Comparison of ENCODE assay signal across 28 cellular contexts in genomic region chr10:66982792-66983481, GRCh38. TPM values are rescaled to one million over a fixed set of nuclear protein-coding genes. Genes with fewer than 3 reads are reported as not detected.
DNase-seq lines count a peak whose midpoint lies in the region; ATAC-seq and TF ChIP-seq lines count a peak whose summit lies in the region.
"Had no signal": no experiment of that assay in that cellular context is flagged by ENCODE, and none has a peak within 500 bp of the region (broad histone marks: within the 10 kb centered on the region; RNA-seq: fewer than 3 reads in every experiment).

No MANE protein-coding gene starts in this region.

- H3K4me1 ChIP-seq in testis, result peaks cover 4% of the 10 kb centered on the region
- H3K4me1 ChIP-seq: adrenal gland, HAP-1, prostate gland had no signal

- H3K4me1 Mint-ChIP-seq in activated naive CD8-positive, alpha-beta T cell treated with anti-CD3 and anti-CD28 coated beads, Interleukin-2, amount 50 U/mL, for 24 hours, result no peaks in the 10 kb centered on the region

- 36 to 45% methylated on average over 6 of the region's 6 CpGs for WGBS in testis, 2 donors

- H3K27me3 ChIP-seq in testis, result no peaks in the 10 kb centered on the region
- H3K27me3 ChIP-seq: adrenal gland had no signal

- no peak overlapping the region for H3K27ac ChIP-seq in testis
- H3K27ac ChIP-seq: adrenal gland, prostate gland, skin epidermis had no signal

- no peak overlapping the region for H3K4me3 ChIP-seq in testis
- H3K4me3 ChIP-seq: adrenal gland, HAP-1, prostate gland, skin epidermis had no signal

- H3K9me3 Mint-ChIP-seq in activated naive CD8-positive, alpha-beta T cell treated with anti-CD3 and anti-CD28 coated beads, Interleukin-2, amount 50 U/mL, for 24 hours, result peaks cover 5% of the 10 kb centered on the region
- H3K9me3 Mint-ChIP-seq: activated CD4-positive, alpha-beta memory T cell treated with anti-CD3 and anti-CD28 coated beads for 36 hours; CD4-positive, alpha-beta T cell; nephron; stimulated activated memory B cell treated with anti-CD40 and anti-IgM and Interleukin-4, amounts not matched to agents 10 μg/mL and 1 μg/mL and 100 μg/mL, for 72 hours had no signal

- in situ Hi-C loops in SK-MEL-5 (cut with HindIII; ENCODE audit: low pct_unique_long_range_greater_than_20kb, low sequenced_read_pairs), result no loop called here

- H3K27me3 Mint-ChIP-seq in activated naive CD8-positive, alpha-beta T cell treated with anti-CD3 and anti-CD28 coated beads, Interleukin-2, amount 50 U/mL, for 24 hours, result peaks cover 2% of the 10 kb centered on the region
- H3K27me3 Mint-ChIP-seq: activated CD4-positive, alpha-beta memory T cell treated with anti-CD3 and anti-CD28 coated beads for 36 hours; CD4-positive, alpha-beta T cell; dendritic cell treated with granulocyte-macrophage colony-stimulating factor and Interleukin-4, amounts not matched to agents 40 ng/mL and 50 ng/mL, for 4 days; stimulated activated memory B cell treated with anti-CD40 and anti-IgM and Interleukin-4, amounts not matched to agents 10 μg/mL and 1 μg/mL and 100 μg/mL, for 72 hours had no signal

- intact Hi-C loops in head of caudate nucleus (cut with DNase I) (no loop called here), testis (cut with DNase I; ENCODE audit: low total_unique reads) (no loop called here)

- no peak for TF ChIP-seq POLR2A in testis (IDR thresholded peaks at IDR 0.05)

- H3K4me3 Mint-ChIP-seq in activated naive CD8-positive, alpha-beta T cell treated with anti-CD3 and anti-CD28 coated beads, Interleukin-2, amount 50 U/mL, for 24 hours, result no peak overlapping the region
- H3K4me3 Mint-ChIP-seq: activated CD4-positive, alpha-beta memory T cell treated with anti-CD3 and anti-CD28 coated beads for 36 hours; CD4-positive, alpha-beta T cell; dendritic cell treated with granulocyte-macrophage colony-stimulating factor and Interleukin-4, amounts not matched to agents 40 ng/mL and 50 ng/mL, for 4 days; nephron; stimulated activated memory B cell treated with anti-CD40 and anti-IgM and Interleukin-4, amounts not matched to agents 10 μg/mL and 1 μg/mL and 100 μg/mL, for 72 hours had no signal

- DNase-seq in NCI-H2227 treated with DMSO at 0.1 percent for 48 hours (lab: John Stamatoyannopoulos, UW) (peak; percentile 53), SK-MEL-5 (ENCODE audit: low read depth, low spot score) (peak; percentile 0), head of caudate nucleus (peak in 37 of 42 donors; percentile 12 to 68 (median 39)), testis (peak; percentile 32), putamen (ENCODE audit: low spot score) (no peak)
- no peak for DNase-seq in activated naive CD8-positive, alpha-beta T cell treated with anti-CD3 and anti-CD28 coated beads, Interleukin-2, amount 50 U/mL, for 24 hours
- DNase-seq: activated CD4-positive, alpha-beta memory T cell treated with anti-CD3 and anti-CD28 coated beads for 36 hours; activated gamma-delta T cell; CD4-positive, alpha-beta T cell; DMS 273 treated with DMSO at 0.1 percent for 48 hours; glutamatergic neuron; KBM-7; midbrain; NCI-H1694 treated with DMSO at 0.1 percent for 48 hours; NCI-H226; stimulated activated CD4-positive, alpha-beta T cell treated with anti-CD3 and anti-CD28 coated beads, Interleukin-2, amount 100 ng/mL, for 24 hours; T1000 had no signal

- H3K36me3 Mint-ChIP-seq in activated naive CD8-positive, alpha-beta T cell treated with anti-CD3 and anti-CD28 coated beads, Interleukin-2, amount 50 U/mL, for 24 hours (ENCODE audit: low read depth), result no peaks in the 10 kb centered on the region
- H3K36me3 Mint-ChIP-seq: activated CD4-positive, alpha-beta memory T cell treated with anti-CD3 and anti-CD28 coated beads for 36 hours; stimulated activated memory B cell treated with anti-CD40 and anti-IgM and Interleukin-4, amounts not matched to agents 10 μg/mL and 1 μg/mL and 100 μg/mL, for 72 hours had no signal

- no peak overlapping the region for H3K27ac Mint-ChIP-seq in activated naive CD8-positive, alpha-beta T cell treated with anti-CD3 and anti-CD28 coated beads, Interleukin-2, amount 50 U/mL, for 24 hours
- H3K27ac Mint-ChIP-seq: activated CD4-positive, alpha-beta memory T cell treated with anti-CD3 and anti-CD28 coated beads for 36 hours; CD4-positive, alpha-beta T cell; dendritic cell treated with granulocyte-macrophage colony-stimulating factor and Interleukin-4, amounts not matched to agents 40 ng/mL and 50 ng/mL, for 4 days; nephron; stimulated activated memory B cell treated with anti-CD40 and anti-IgM and Interleukin-4, amounts not matched to agents 10 μg/mL and 1 μg/mL and 100 μg/mL, for 72 hours had no signal

- TF ChIP-seq CTCF in testis (IDR thresholded peaks at IDR 0.05), result no peak

- no peak for ATAC-seq in HG02938 (IDR thresholded peaks at IDR 0.05; ENCODE audit: unreplicated experiment)
- ATAC-seq in activated naive CD8-positive, alpha-beta T cell treated with anti-CD3 and anti-CD28 coated beads, Interleukin-2, amount 50 U/mL, for 24 hours, result no peak
- ATAC-seq: stimulated activated memory B cell treated with anti-CD40 and anti-IgM and Interleukin-4, amounts not matched to agents 10 μg/mL and 1 μg/mL and 100 μg/mL, for 72 hours had no signal

- H3K9me3 ChIP-seq in testis, result no peaks in the 10 kb centered on the region
- H3K9me3 ChIP-seq: adrenal gland, HAP-1, prostate gland had no signal

- H3K36me3 ChIP-seq in testis (ENCODE audit: low read depth, missing control alignments), result no peaks in the 10 kb centered on the region
- H3K36me3 ChIP-seq: adrenal gland, HAP-1, prostate gland had no signal

RNA-seq across cellular contexts. Expression of gene LRRTM3, which starts 57.1 kb away (rescaled TPM):
- total RNA-seq in SK-MEL-5 (2014; rRNA removed; shearing (Covaris generic)), result not detected in 2 replicates
- not detected in 2 replicates for polyA plus RNA-seq in SK-MEL-5 (2015; cell fraction: cytosol; rRNA removed)
- not detected in 2 replicates for polyA plus RNA-seq in SK-MEL-5 (2015; cell fraction: nucleus; rRNA removed)
- 10 to 100 TPM in 1 of 2 donors, under 1 TPM in 1; 0.94 to 10.5 TPM for total RNA-seq in testis
- 14.0 TPM for polyA plus RNA-seq in testis (ENCODE audit: insufficient read depth, low read depth, low replicate concordance)
- total RNA-seq: activated CD4-positive, alpha-beta memory T cell treated with anti-CD3 and anti-CD28 coated beads for 36 hours; bronchial epithelial cell; CD4-positive, alpha-beta T cell; HT1080; RPMI7951 had no signal

Comparison
In these comparisons a context has a peak if more than half of its experiments do, and no peak if none do; other contexts are left out.
1. DNase-seq: peak in NCI-H2227 treated with DMSO at 0.1 percent for 48 hours (single experiment), SK-MEL-5 (single experiment), head of caudate nucleus (37 of 42) and testis (single experiment); none in putamen (single experiment) and activated naive CD8-positive, alpha-beta T cell treated with anti-CD3 and anti-CD28 coated beads, Interleukin-2, amount 50 U/mL, for 24 hours (single experiment).